ENCODE assay signal across 8 cellular contexts in the genomic region with DNA sequence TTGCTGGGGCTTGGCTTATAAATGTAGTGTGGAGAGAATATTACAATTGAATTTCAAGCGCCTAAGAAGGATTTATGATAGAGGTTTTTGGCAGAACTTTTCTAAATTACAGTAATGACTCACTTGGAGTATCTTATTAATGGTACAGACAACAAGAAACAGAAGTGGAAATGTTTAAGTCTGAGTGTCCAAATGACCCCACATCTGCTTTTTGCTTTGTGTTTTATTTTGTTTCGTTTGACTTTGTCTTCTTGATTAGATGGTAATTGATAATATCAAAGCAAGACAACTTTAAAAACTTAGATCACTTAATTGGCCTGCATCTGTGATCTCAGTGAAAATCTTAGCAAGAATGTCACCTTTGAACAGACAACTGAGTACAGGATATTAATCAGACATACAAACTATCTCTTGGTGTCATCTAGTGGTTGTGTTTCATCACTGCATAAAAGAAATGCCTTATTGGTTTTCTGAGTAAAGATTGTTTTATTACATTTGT.
DNase-seq lines count a peak whose midpoint lies in the region; ATAC-seq and TF ChIP-seq lines count a peak whose summit lies in the region.

No MANE protein-coding gene starts in this region.

- peak; percentile 98 for TF ChIP-seq RAD21 in neural cell (conservative IDR thresholded peaks at IDR 0.05)

- no peaks in the 10 kb centered on the region for H3K9me2 ChIP-seq in neural cell (ENCODE audit: insufficient read depth, low read length)

- H3K4me3 Mint-ChIP-seq in immature natural killer cell = no peak overlapping the region
- H3K4me3 Mint-ChIP-seq in activated T-helper 17 cell treated with anti-CD3 and anti-CD28 coated beads, Interleukin-2, amount 50 U/mL, for 72 hours = no peak overlapping the region

- TF ChIP-seq EP300 in neural cell (conservative IDR thresholded peaks at IDR 0.05; ENCODE audit: poor library complexity, severe bottlenecking) = no peak

- H3K27me3 ChIP-seq in neural cell (ENCODE audit: insufficient read depth, low read depth, low read length) = no peaks in the 10 kb centered on the region

- in situ Hi-C loops in astrocyte of the cerebellum (cut with HindIII; ENCODE audit: low sequenced_read_pairs) = no loop called here

- H4K20me1 ChIP-seq in neural cell (ENCODE audit: insufficient read depth) = no peaks in the 10 kb centered on the region

- H2AFZ ChIP-seq in neural cell (ENCODE audit: low read depth, low read length) = no peak overlapping the region

- no peaks in the 10 kb centered on the region for H3K9me3 ChIP-seq in neural cell (ENCODE audit: low read length)

- no peak overlapping the region for H3K27ac Mint-ChIP-seq in immature natural killer cell
- no peak overlapping the region for H3K27ac Mint-ChIP-seq in activated T-helper 17 cell treated with anti-CD3 and anti-CD28 coated beads, Interleukin-2, amount 50 U/mL, for 72 hours

- TF ChIP-seq CTCF in GM12865 (IDR thresholded peaks at IDR 0.05; ENCODE audit: insufficient read depth, low read depth, low read length, missing control alignments) (peak; percentile 33), astrocyte of the cerebellum (IDR thresholded peaks at IDR 0.05; ENCODE audit: low read depth, low read length, missing control alignments) (peak; percentile 5), neural cell (IDR thresholded peaks at IDR 0.05; ENCODE audit: poor library complexity, severe bottlenecking) (peak; percentile 96)

- H3K36me3 Mint-ChIP-seq in immature natural killer cell = no peaks in the 10 kb centered on the region
- no peaks in the 10 kb centered on the region for H3K36me3 Mint-ChIP-seq in activated T-helper 17 cell treated with anti-CD3 and anti-CD28 coated beads, Interleukin-2, amount 50 U/mL, for 72 hours (ENCODE audit: low read depth)

- H3K36me3 ChIP-seq in neural cell (ENCODE audit: insufficient read depth, low read length) = no peaks in the 10 kb centered on the region

- no peaks in the 10 kb centered on the region for H3K79me2 ChIP-seq in neural cell (replicated peaks; ENCODE audit: insufficient read depth, low read length)

- DNase-seq in GM12865 (ENCODE audit: low read depth) (peak; percentile 1), NCI-H1436 treated with DMSO at 0.1 percent for 48 hours (lab: John Stamatoyannopoulos, UW) (peak; percentile 62), astrocyte of the cerebellum (ENCODE audit: low read depth) (no peak), immature natural killer cell (no peak)
- DNase-seq in stimulated activated CD4-positive, alpha-beta T cell treated with anti-CD3 and anti-CD28 coated beads, Interleukin-4, amount 100 ng/mL, for 1 hour = no peak

- no peak for ATAC-seq in activated T-helper 17 cell treated with anti-CD3 and anti-CD28 coated beads, Interleukin-2, amount 50 U/mL, for 72 hours (replicated peaks)
- ATAC-seq in HG03354 (IDR thresholded peaks at IDR 0.05; ENCODE audit: poor library complexity, severe bottlenecking, unreplicated experiment) = no peak

- H3K27ac ChIP-seq in neural cell (ENCODE audit: low read length) = peak overlapping the region; percentile 80

- H3K9me3 Mint-ChIP-seq in immature natural killer cell = peaks cover 0 to 14% (median 2%) of the 10 kb centered on the region in 6 donors
- H3K9me3 Mint-ChIP-seq in activated T-helper 17 cell treated with anti-CD3 and anti-CD28 coated beads, Interleukin-2, amount 50 U/mL, for 72 hours = no peaks in the 10 kb centered on the region

- H3F3A ChIP-seq in neural cell (ENCODE audit: insufficient read depth, low read length, poor library complexity, severe bottlenecking) = peaks cover 6% of the 10 kb centered on the region

- H3K27me3 Mint-ChIP-seq in immature natural killer cell (ENCODE audit: low read depth in 3 of 3) = peaks cover 0 to 2% (median 1%) of the 10 kb centered on the region in 3 donors
- H3K27me3 Mint-ChIP-seq in activated T-helper 17 cell treated with anti-CD3 and anti-CD28 coated beads, Interleukin-2, amount 50 U/mL, for 72 hours = no peaks in the 10 kb centered on the region

- H3K4me3 ChIP-seq in GM12865 (ENCODE audit: low read depth, low read length) = no peak overlapping the region
- H3K4me3 ChIP-seq in astrocyte of the cerebellum (ENCODE audit: low read depth, low read length) = no peak overlapping the region
- H3K4me3 ChIP-seq in neural cell (ENCODE audit: low read length) = peak overlapping the region; percentile 49

- peak overlapping the region; percentile 7 for H3K4me2 ChIP-seq in neural cell (ENCODE audit: low read length)

- no peak overlapping the region for H3K9ac ChIP-seq in neural cell (ENCODE audit: low read length)

- H3K4me1 Mint-ChIP-seq in immature natural killer cell = no peaks in the 10 kb centered on the region
- H3K4me1 Mint-ChIP-seq in activated T-helper 17 cell treated with anti-CD3 and anti-CD28 coated beads, Interleukin-2, amount 50 U/mL, for 72 hours = no peaks in the 10 kb centered on the region

TF ChIP-seq in neural cell, 6 proteins besides CTCF, POLR2A, EP300 and RAD21:
- no peak for TF ChIP-seq MXI1 (conservative IDR thresholded peaks at IDR 0.05; ENCODE audit: poor library complexity, severe bottlenecking)
- no peak for TF ChIP-seq TAF1 (IDR thresholded peaks at IDR 0.05; ENCODE audit: low read depth)
- peak; percentile 96 for TF ChIP-seq SMC3 (conservative IDR thresholded peaks at IDR 0.05; ENCODE audit: poor library complexity)
TF ChIP-seq in neural cell: peak in this region for 1.

Comparison
In these comparisons a context has a peak if more than half of its experiments do, and no peak if none do; other contexts are left out.
1. DNase-seq: peak in GM12865 (single experiment) and NCI-H1436 treated with DMSO at 0.1 percent for 48 hours (single experiment); none in astrocyte of the cerebellum (single experiment), immature natural killer cell (0 of 3) and stimulated activated CD4-positive, alpha-beta T cell treated with anti-CD3 and anti-CD28 coated beads, Interleukin-4, amount 100 ng/mL, for 1 hour (single experiment).
2. CTCF ChIP-seq: peak in every context shown above with its lines; median percentile 96 in neural cell; 33 in GM12865; 5 in astrocyte of the cerebellum.